Comparison of ENCODE assay signal across 16 cellular contexts in the genomic region with DNA sequence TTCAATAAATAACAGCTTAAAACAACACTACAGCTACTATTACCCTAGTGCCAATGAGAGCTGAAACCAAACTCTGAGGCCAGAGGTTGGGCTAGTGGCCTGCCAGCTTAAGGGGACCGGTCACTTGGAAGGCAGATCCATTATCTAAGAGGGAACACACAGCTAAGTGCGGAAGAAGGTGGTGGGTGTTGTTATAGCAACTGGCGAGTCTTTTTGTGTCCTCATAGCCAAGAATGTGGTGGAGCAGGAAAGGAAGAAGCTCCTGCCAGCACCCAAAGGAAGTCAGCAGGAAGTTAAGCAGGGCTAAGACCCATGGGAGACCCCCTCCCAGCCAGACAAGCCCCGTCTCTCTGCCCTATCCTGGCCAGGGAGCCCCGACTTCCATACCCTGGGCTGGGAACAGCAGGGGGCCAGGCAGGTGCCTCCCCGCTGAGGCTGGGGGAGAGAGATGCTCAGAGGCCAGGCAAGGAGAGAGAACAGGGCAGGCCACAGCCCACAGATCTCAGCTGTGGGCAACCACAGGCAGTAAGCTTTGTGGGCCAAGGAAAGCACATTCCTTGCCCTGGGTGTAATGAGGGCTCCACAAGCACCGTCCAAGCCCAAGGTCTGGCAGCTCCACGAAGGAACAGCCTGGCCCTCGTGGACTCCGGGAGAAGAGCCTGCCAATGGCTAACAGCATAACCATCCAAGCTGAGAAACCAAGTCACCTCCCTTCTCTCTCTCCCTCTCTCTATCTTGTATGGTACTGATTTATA. TPM values are rescaled to one million over a fixed set of nuclear protein-coding genes. Genes with fewer than 3 reads are reported as not detected.
DNase-seq lines count a peak whose midpoint lies in the region; ATAC-seq and TF ChIP-seq lines count a peak whose summit lies in the region.
"Had no signal": no experiment of that assay in that cellular context is flagged by ENCODE, and none has a peak within 500 bp of the region (broad histone marks: within the 10 kb centered on the region; RNA-seq: fewer than 3 reads in every experiment).

No MANE protein-coding gene starts in this region.

- DNase-seq in MG63: peak; percentile 45
- peak; percentile 94 for DNase-seq in astrocyte of the hippocampus (ENCODE audit: low read depth, low spot score)
- no peak for DNase-seq in right cardiac atrium
- DNase-seq in tibial artery: peak in 1 of 2 donors; percentile 80
- DNase-seq in SK-N-SH: no peak
- no peak for DNase-seq in colonic mucosa
- no peak for DNase-seq in left colon
- DNase-seq: activated effector memory CD4-positive, alpha-beta T cell treated with Interleukin-2 at 50 U/mL for 16 hours; cerebellar nuclear complex; gastrocnemius medialis; NCI-H1105 treated with DMSO at 0.1 percent for 48 hours; NCI-H69; stimulated activated CD4-positive, alpha-beta T cell treated with anti-CD3 and anti-CD28 coated beads, Interleukin-2, amount 100 ng/mL, for 48 hours had no signal

- no peaks in the 10 kb centered on the region for H3K36me3 ChIP-seq in MG63
- H3K36me3 ChIP-seq in tibial artery: no peaks in the 10 kb centered on the region
- no peaks in the 10 kb centered on the region for H3K36me3 ChIP-seq in SK-N-SH (replicated peaks in 1 of 2; ENCODE audit: control insufficient read depth in 1 of 2, insufficient read depth in 2 of 2, low read length in 1 of 2)
- H3K36me3 ChIP-seq in colonic mucosa: no peaks in the 10 kb centered on the region
- H3K36me3 ChIP-seq: gastrocnemius medialis had no signal

- H3K9me3 ChIP-seq in MG63: no peaks in the 10 kb centered on the region
- peaks cover 4% of the 10 kb centered on the region for H3K9me3 ChIP-seq in right cardiac atrium (ENCODE audit: control insufficient read depth, low read length)
- H3K9me3 ChIP-seq in tibial artery: peaks cover 0 to 4% (median 0%) of the 10 kb centered on the region in 3 donors
- H3K9me3 ChIP-seq in SK-N-SH: 0 out of 2 replicates have a peak, but pooled peaks cover 4% of the 10 kb centered on the region
- H3K9me3 ChIP-seq in colonic mucosa: no peaks in the 10 kb centered on the region

- intact Hi-C loops in right cardiac atrium (cut with DNase I): no loop called here
- intact Hi-C loops in tibial artery (cut with DNase I; ENCODE audit: low total_unique reads): no loop called here
- intact Hi-C loops in colonic mucosa (cut with DNase I): no loop called here
- intact Hi-C loops in left colon (cut with DNase I, micrococcal nuclease): no loop called here

- no peaks in the 10 kb centered on the region for H3K4me1 ChIP-seq in right cardiac atrium (ENCODE audit: control insufficient read depth, insufficient read depth, low read length)
- H3K4me1 ChIP-seq in tibial artery: peaks cover 0 to 19% (median 7%) of the 10 kb centered on the region in 4 donors
- peaks cover 0 to 3% of the 10 kb centered on the region in 2 experiments; a peak in 1 of 4 replicates for H3K4me1 ChIP-seq in SK-N-SH (ENCODE audit: control insufficient read depth in 1 of 2, insufficient read depth in 2 of 2, low read depth in 1 of 2, low read length in 1 of 2)
- no peaks in the 10 kb centered on the region for H3K4me1 ChIP-seq in colonic mucosa
- H3K4me1 ChIP-seq: gastrocnemius medialis had no signal

- no peaks in the 10 kb centered on the region for H3K27me3 ChIP-seq in MG63
- H3K27me3 ChIP-seq in right cardiac atrium (ENCODE audit: control insufficient read depth, insufficient read depth): no peaks in the 10 kb centered on the region
- peaks cover 0 to 2% of the 10 kb centered on the region in 2 donors for H3K27me3 ChIP-seq in tibial artery
- no peaks in the 10 kb centered on the region for H3K27me3 ChIP-seq in SK-N-SH (ENCODE audit: insufficient read depth)
- H3K27me3 ChIP-seq in colonic mucosa: no peaks in the 10 kb centered on the region
- H3K27me3 ChIP-seq: gastrocnemius medialis had no signal

- no peak overlapping the region for H2AFZ ChIP-seq in SK-N-SH (ENCODE audit: low read depth)

- no peaks in the 10 kb centered on the region for H4K20me1 ChIP-seq in SK-N-SH (ENCODE audit: insufficient read depth)

- no peak for TF ChIP-seq RAD21 in SK-N-SH (IDR thresholded peaks at IDR 0.05; ENCODE audit: low read length)

- H3K9me2 ChIP-seq in SK-N-SH: no peaks in the 10 kb centered on the region

- no peaks in the 10 kb centered on the region for H3K79me2 ChIP-seq in SK-N-SH (ENCODE audit: insufficient read depth)

- H3K4me2 ChIP-seq in SK-N-SH: no peak overlapping the region

- TF ChIP-seq EP300 in SK-N-SH (IDR thresholded peaks at IDR 0.05; ENCODE audit: borderline replicate concordance in 1 of 2, low read depth in 1 of 2, low read length in 1 of 2): no peak

- TF ChIP-seq CTCF in tibial artery (IDR thresholded peaks at IDR 0.05) (no peak), SK-N-SH (IDR thresholded peaks at IDR 0.05) (no peak), colonic mucosa (IDR thresholded peaks at IDR 0.05) (no peak)

- CTCF ChIA-PET in SK-N-SH (lab: Yijun Ruan, JAX): interaction anchor here (0.6 to 1.6 kb wide), 2 partner anchors 60 to 1218 kb away, joined by 3 to 4 read pairs; no protein-coding TSS in a partner anchor

- WGBS in right cardiac atrium: 52% methylated on average over 10 of the region's 10 CpGs
- WGBS in SK-N-SH (ENCODE audit: low lambda C conversion rate): 95% methylated on average over 6 of the region's 10 CpGs

- ATAC-seq in right cardiac atrium (peak; percentile 56 to 72), left colon (no peak)
- ATAC-seq: gastrocnemius medialis, GM12878, HCT116 had no signal

- H3K27ac ChIP-seq in right cardiac atrium (ENCODE audit: low read length) (no peak overlapping the region), tibial artery (peak overlapping the region; percentile 62 to 65), SK-N-SH (ENCODE audit: low read depth in 2 of 2, low read length in 1 of 2) (no peak overlapping the region), colonic mucosa (no peak overlapping the region)
- H3K27ac ChIP-seq: gastrocnemius medialis had no signal

- H3K9ac ChIP-seq in SK-N-SH: no peak overlapping the region
- H3K9ac ChIP-seq in colonic mucosa (ENCODE audit: low read depth in 2 of 2, low read length in 2 of 2): no peak overlapping the region

- no peak overlapping the region for H3K4me3 ChIP-seq in MG63
- no peak overlapping the region for H3K4me3 ChIP-seq in right cardiac atrium (ENCODE audit: low read length)
- H3K4me3 ChIP-seq in tibial artery: no peak overlapping the region
- no peak overlapping the region for H3K4me3 ChIP-seq in SK-N-SH (ENCODE audit: low read depth in 2 of 2, low read length in 1 of 2)
- H3K4me3 ChIP-seq in colonic mucosa: no peak overlapping the region
- H3K4me3 ChIP-seq: gastrocnemius medialis, GM12878 had no signal

- POLR2A ChIA-PET in SK-N-SH (lab: Yijun Ruan, JAX): no interaction called here

- H3F3A ChIP-seq in SK-N-SH (replicated peaks; ENCODE audit: insufficient read depth): no peaks in the 10 kb centered on the region

TF ChIP-seq in SK-N-SH, 30 proteins besides CTCF, POLR2A, EP300 and RAD21:
- no peak for TF ChIP-seq MEF2A (IDR thresholded peaks at IDR 0.05; ENCODE audit: borderline replicate concordance, low read depth)
- TF ChIP-seq, protein P1, sequence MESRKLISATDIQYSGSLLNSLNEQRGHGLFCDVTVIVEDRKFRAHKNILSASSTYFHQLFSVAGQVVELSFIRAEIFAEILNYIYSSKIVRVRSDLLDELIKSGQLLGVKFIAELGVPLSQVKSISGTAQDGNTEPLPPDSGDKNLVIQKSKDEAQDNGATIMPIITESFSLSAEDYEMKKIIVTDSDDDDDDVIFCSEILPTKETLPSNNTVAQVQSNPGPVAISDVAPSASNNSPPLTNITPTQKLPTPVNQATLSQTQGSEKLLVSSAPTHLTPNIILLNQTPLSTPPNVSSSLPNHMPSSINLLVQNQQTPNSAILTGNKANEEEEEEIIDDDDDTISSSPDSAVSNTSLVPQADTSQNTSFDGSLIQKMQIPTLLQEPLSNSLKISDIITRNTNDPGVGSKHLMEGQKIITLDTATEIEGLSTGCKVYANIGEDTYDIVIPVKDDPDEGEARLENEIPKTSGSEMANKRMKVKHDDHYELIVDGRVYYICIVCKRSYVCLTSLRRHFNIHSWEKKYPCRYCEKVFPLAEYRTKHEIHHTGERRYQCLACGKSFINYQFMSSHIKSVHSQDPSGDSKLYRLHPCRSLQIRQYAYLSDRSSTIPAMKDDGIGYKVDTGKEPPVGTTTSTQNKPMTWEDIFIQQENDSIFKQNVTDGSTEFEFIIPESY (IDR thresholded peaks at IDR 0.05; ENCODE audit: borderline replicate concordance, low read depth): no peak

RNA-seq across cellular contexts. Expression of a gene that starts 34.0 kb away (rescaled TPM):
- total RNA-seq in MG63 (2014; rRNA removed; shearing (Covaris generic); ENCODE audit: low replicate concordance): 5.5 and 6.3 TPM in 2 replicates
- total RNA-seq in right cardiac atrium: 1 to 10 TPM; 1.1 to 1.8 (median 1.5) TPM
- polyA plus RNA-seq in right cardiac atrium: 0.43 TPM
- 6.2 and 7.7 TPM in 2 replicates for polyA plus RNA-seq in SK-N-SH (2012; rRNA removed)
- polyA plus RNA-seq in SK-N-SH (2012; cell fraction: cytosol; rRNA removed): 6.9 and 7.3 TPM in 2 replicates
- 3.6 and 7.6 TPM in 2 replicates for polyA plus RNA-seq in SK-N-SH (2012; cell fraction: nucleus; rRNA removed)
- 10 to 100 TPM in 1 of 2 donors, 1 to 10 TPM in 1; 7.2 to 20.4 TPM for total RNA-seq in colonic mucosa
- total RNA-seq in left colon: 10 to 100 TPM in 1 of 2 donors, 1 to 10 TPM in 1; 7.9 to 13.8 TPM
- total RNA-seq: GM12878, OCI-LY7 had no signal
- polyA plus RNA-seq: GM12878 had no signal

Comparison
In these comparisons a context has a peak if more than half of its experiments do, and no peak if none do; other contexts are left out.
1. DNase-seq: peak in MG63 (single experiment) and astrocyte of the hippocampus (single experiment); none in right cardiac atrium (0 of 3), SK-N-SH (single experiment), colonic mucosa (single experiment) and left colon (0 of 2).
2. H3K27ac ChIP-seq: peak in tibial artery (2 of 2); none in right cardiac atrium (single experiment), SK-N-SH (0 of 2) and colonic mucosa (single experiment).